23 cellular contexts compared by ENCODE assay signal in the genomic region with DNA sequence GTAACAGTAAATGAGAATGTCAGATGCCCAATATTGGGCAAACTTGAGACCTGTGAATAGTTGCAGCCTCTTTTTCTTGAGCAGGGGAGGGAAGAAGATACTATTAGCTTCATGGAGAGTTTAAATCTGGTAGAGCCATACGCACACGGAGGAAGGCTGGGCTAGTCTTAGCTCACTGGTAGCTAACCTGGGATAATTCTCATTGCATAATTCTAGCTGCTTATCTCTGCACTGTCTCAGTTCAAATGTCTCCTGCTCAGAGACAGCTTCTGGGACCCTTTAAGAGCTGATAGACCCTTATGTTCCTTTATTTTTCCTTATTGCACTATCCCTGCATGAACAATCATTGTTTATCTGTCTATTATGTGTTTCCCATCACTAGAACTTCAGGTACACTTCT. TPM values are rescaled to one million over a fixed set of nuclear protein-coding genes. Genes with fewer than 3 reads are reported as not detected.
"Had no signal": no experiment of that assay in that cellular context is flagged by ENCODE, and none has a peak within 500 bp of the region (broad histone marks: within the 10 kb centered on the region; RNA-seq: fewer than 3 reads in every experiment).

No MANE protein-coding gene starts in this region.

- H3K4me1 ChIP-seq: psoas muscle, right lobe of liver, upper lobe of left lung, vagina had no signal

- DNase-seq: effector memory CD4-positive, alpha-beta T cell; heart left ventricle; hippocampal formation; kidney glomerular epithelial cell; naive thymus-derived CD4-positive, alpha-beta T cell; psoas muscle; retina; right lobe of liver; stimulated activated CD4-positive, alpha-beta T cell treated with anti-CD3 and anti-CD28 coated beads, Interleukin-4, amount 100 ng/mL, for 1 hour; stimulated activated CD8-positive, alpha-beta memory T cell treated with anti-CD3 and anti-CD28 coated beads, Interleukin-4, amount 100 ng/mL, for 48 hours; stimulated activated naive CD8-positive, alpha-beta T cell treated with anti-CD3 and anti-CD28 coated beads, Interleukin-15, Interleukin-2, amounts not matched to agents 100 U/mL and 50 U/mL, for 24 hours; tibial artery; upper lobe of left lung had no signal

- H3K36me3 ChIP-seq: heart left ventricle, neutrophil, right lobe of liver, tibial artery, upper lobe of left lung, vagina had no signal

- H3K27me3 ChIP-seq: heart left ventricle, neutrophil, right lobe of liver, tibial artery, upper lobe of left lung, vagina had no signal

- H3K4me3 ChIP-seq: heart left ventricle, psoas muscle, right lobe of liver, tibial artery, upper lobe of left lung, vagina had no signal

- H3K27ac ChIP-seq: heart left ventricle, neutrophil, psoas muscle, right lobe of liver, tibial artery, upper lobe of left lung, vagina had no signal

- H3K9me3 ChIP-seq: heart left ventricle, neutrophil, psoas muscle, right lobe of liver, tibial artery, upper lobe of left lung, vagina had no signal

RNA-seq across cellular contexts. Expression of a gene that starts 8.4 kb away (rescaled TPM):
- total RNA-seq: esophagus mucosa; frontal cortex; glomerular endothelial cell; heart left ventricle; liver; mammary epithelial cell; mesenteric fat pad; mononuclear cell; naive thymus-derived CD4-positive, alpha-beta T cell; osteoblast; psoas muscle; right lobe of liver; vagina had no signal
